Comparison of ENCODE assay signal across 9 cellular contexts in genomic region chr13:59391696-59392095, GRCh38.
DNase-seq lines count a peak whose midpoint lies in the region; ATAC-seq and TF ChIP-seq lines count a peak whose summit lies in the region.
"Had no signal": no experiment of that assay in that cellular context is flagged by ENCODE, and none has a peak within 500 bp of the region (broad histone marks: within the 10 kb centered on the region; RNA-seq: fewer than 3 reads in every experiment).

No MANE protein-coding gene starts in this region.

- H3K4me3 ChIP-seq in HAP-1 (no peak overlapping the region), gastrocnemius medialis (no peak overlapping the region)
- H3K4me3 ChIP-seq: skin epidermis had no signal

- intact Hi-C loops in left cardiac atrium (cut with DNase I) (loop anchor here (5.0 to 10.0 kb wide), 4 partner anchors 283 to 943 kb away; no protein-coding TSS in a partner anchor), gastrocnemius medialis (cut with DNase I; ENCODE audit: low total_unique reads) (loop anchor here (2.0 to 5.0 kb wide), 3 partner anchors 287 to 1041 kb away; no protein-coding TSS in a partner anchor)

- H3K4me1 ChIP-seq in HAP-1 (peaks cover 4% of the 10 kb centered on the region; the same call in 1 of the 2 replicates), gastrocnemius medialis (peaks cover 0 to 5% of the 10 kb centered on the region in 2 donors)

- H3K36me3 ChIP-seq in HAP-1 (replicated peaks) (no peaks in the 10 kb centered on the region), gastrocnemius medialis (no peaks in the 10 kb centered on the region)

- H3K27me3 ChIP-seq in HAP-1 (ENCODE audit: low read depth) = no peaks in the 10 kb centered on the region
- H3K27me3 ChIP-seq in gastrocnemius medialis = no peaks in the 10 kb centered on the region

- H3K9me3 ChIP-seq in HAP-1 = no peaks in the 10 kb centered on the region
- no peaks in the 10 kb centered on the region for H3K9me3 ChIP-seq in gastrocnemius medialis

- in situ Hi-C loops in HAP-1 (cut with MboI; ENCODE audit: low sequenced_read_pairs) (loop anchor here (10.0 kb wide), 1 partner anchor 283 kb away; no protein-coding TSS in a partner anchor), gastrocnemius medialis (cut with MboI; ENCODE audit: low sequenced_read_pairs in 4 of 4) (loop anchor here in 1 of 4 donors (10.0 to 25.0 kb wide), 3 partner anchors 283 to 1033 kb away; no protein-coding TSS in a partner anchor)

- DNase-seq in SIG-M5 treated with dmso at 0.1 percent for 504 hours (lab: John Stamatoyannopoulos, UW; ENCODE audit: unreplicated experiment) (peak; percentile 90), SIG-M5 (lab: John Stamatoyannopoulos, UW) (no peak), HAP-1 (ENCODE audit: low spot score in 2 of 2) (peak; percentile 75 to 79), Kasumi-1 (lab: John Stamatoyannopoulos, UW) (peak; percentile 90 to 96), RPMI7951 (ENCODE audit: low read depth) (peak; percentile 27), left cardiac atrium (peak; percentile 40), gastrocnemius medialis (peak in 1 of 2 donors; percentile 6)
- peak; percentile 8 for DNase-seq in activated naive CD8-positive, alpha-beta T cell treated with anti-CD3 and anti-CD28 coated beads, Interleukin-2, amount 50 U/mL, for 16 hours (ENCODE audit: low read depth, low spot score)

- no peak for TF ChIP-seq POLR2A in gastrocnemius medialis (IDR thresholded peaks at IDR 0.05)

- ATAC-seq in left cardiac atrium (peak; percentile 65 to 80), gastrocnemius medialis (peak; percentile 36 to 47)

- H3K27ac ChIP-seq in gastrocnemius medialis = no peak overlapping the region

- peak; percentile 40 to 64 (median 48) for TF ChIP-seq CTCF in gastrocnemius medialis (IDR thresholded peaks at IDR 0.05 in 4 of 5, conservative IDR thresholded peaks at IDR 0.05 in 1 of 5)
